23 cellular contexts compared by ENCODE assay signal in genomic region chr12:51004504-51004903, GRCh38. TPM values are rescaled to one million over a fixed set of nuclear protein-coding genes. Genes with fewer than 3 reads are reported as not detected.
A peak's percentile ranks its signal among the peaks of the same experiment; 100 is the strongest.
DNase-seq lines count a peak whose midpoint lies in the region; ATAC-seq and TF ChIP-seq lines count a peak whose summit lies in the region.
"Had no signal": no experiment of that assay in that cellular context is flagged by ENCODE, and none has a peak within 500 bp of the region (broad histone marks: within the 10 kb centered on the region; RNA-seq: fewer than 3 reads in every experiment).

No MANE protein-coding gene starts in this region.

- 88 to 92% methylated on average over 6 of the region's 6 CpGs for WGBS in endodermal cell (ENCODE audit: insufficient coverage in 1 of 2, insufficient read length in 1 of 2), 2 experiments

- no peaks in the 10 kb centered on the region for H3K9me3 ChIP-seq in endodermal cell (ENCODE audit: control insufficient read depth, low read length)
- H3K9me3 ChIP-seq: HAP-1, SK-N-SH had no signal

- H3K36me3 Mint-ChIP-seq in endodermal cell (ENCODE audit: low read depth) (peaks cover 69% of the 10 kb centered on the region), progenitor cell of endocrine pancreas (ENCODE audit: insufficient read depth) (peaks cover 34% of the 10 kb centered on the region)

- no peaks in the 10 kb centered on the region for H3K27me3 Mint-ChIP-seq in endodermal cell (ENCODE audit: insufficient read depth)
- no peaks in the 10 kb centered on the region for H3K27me3 Mint-ChIP-seq in progenitor cell of endocrine pancreas
- H3K27me3 Mint-ChIP-seq: brain, T-helper 17 cell had no signal

- H3K9ac ChIP-seq in endodermal cell (ENCODE audit: extremely low read depth, low read length, poor library complexity, severe bottlenecking): no peak overlapping the region
- H3K9ac ChIP-seq: SK-N-SH had no signal

- H3K4me3 Mint-ChIP-seq in endodermal cell: no peak overlapping the region
- H3K4me3 Mint-ChIP-seq in progenitor cell of endocrine pancreas (ENCODE audit: low read depth): no peak overlapping the region
- H3K4me3 Mint-ChIP-seq: brain, T-helper 17 cell had no signal

- H3K27ac Mint-ChIP-seq in endodermal cell (no peak overlapping the region), progenitor cell of endocrine pancreas (peak overlapping the region; percentile 92)
- H3K27ac Mint-ChIP-seq: T-helper 17 cell had no signal

- DNase-seq in ELF-1 (ENCODE audit: low read depth, low spot score): peak; percentile 19
- peak; percentile 55 for DNase-seq in endodermal cell
- no peak for DNase-seq in progenitor cell of endocrine pancreas (ENCODE audit: low spot score, unreplicated experiment)
- DNase-seq in NCI-H1048 (lab: John Stamatoyannopoulos, UW): no peak
- no peak for DNase-seq in NCI-H2107 treated with DMSO at 0.1 percent for 48 hours (lab: John Stamatoyannopoulos, UW; ENCODE audit: unreplicated experiment)
- DNase-seq: activated CD4-positive, alpha-beta T cell treated with anti-CD3 and anti-CD28 coated beads for 48 hours; cortex of kidney; NCI-H1105; NCI-H2029; NCI-H774; nucleus accumbens; SK-N-SH; small intestine; T-helper 17 cell had no signal

- no peak overlapping the region for H3K4me3 ChIP-seq in endodermal cell (ENCODE audit: low read length)
- H3K4me3 ChIP-seq: GM12878, HAP-1 had no signal

- no peaks in the 10 kb centered on the region for H3K9me3 Mint-ChIP-seq in endodermal cell
- no peaks in the 10 kb centered on the region for H3K9me3 Mint-ChIP-seq in progenitor cell of endocrine pancreas (ENCODE audit: low read depth)
- H3K9me3 Mint-ChIP-seq: brain had no signal

- peaks cover 59% of the 10 kb centered on the region for H3K36me3 ChIP-seq in endodermal cell (ENCODE audit: control insufficient read depth, insufficient read depth, low read length)

- no peaks in the 10 kb centered on the region for H3K4me1 ChIP-seq in endodermal cell (ENCODE audit: control insufficient read depth, insufficient read depth, low read length)

- H3K27me3 ChIP-seq in endodermal cell (ENCODE audit: control insufficient read depth, insufficient read depth, low read length, poor library complexity, severe bottlenecking): no peaks in the 10 kb centered on the region

- H3K4me1 Mint-ChIP-seq in endodermal cell: peaks cover 5% of the 10 kb centered on the region
- H3K4me1 Mint-ChIP-seq in progenitor cell of endocrine pancreas (ENCODE audit: low read depth): peaks cover 16% of the 10 kb centered on the region

- TF ChIP-seq CTCF in VCaP (conservative IDR thresholded peaks at IDR 0.05): no peak
- TF ChIP-seq CTCF in endodermal cell (conservative IDR thresholded peaks at IDR 0.05): no peak
- TF ChIP-seq CTCF in progenitor cell of endocrine pancreas (IDR thresholded peaks at IDR 0.05; ENCODE audit: unreplicated experiment): no peak

- H3K27ac ChIP-seq in VCaP (peak overlapping the region; percentile 58), endodermal cell (ENCODE audit: low read depth, low read length) (peak overlapping the region; percentile 9)
- H3K27ac ChIP-seq: HL-60 had no signal

- ATAC-seq in GM19467 (IDR thresholded peaks at IDR 0.05; ENCODE audit: unreplicated experiment): no peak
- ATAC-seq: GM12878, T-helper 17 cell had no signal

RNA-seq across cellular contexts. Expression of gene SLC11A2, which starts 21.7 kb away (rescaled TPM):
- 10 to 100 TPM; 74.3 to 99.1 TPM for total RNA-seq in endodermal cell
- 49.2 TPM for polyA plus RNA-seq in endodermal cell (2013, experiment 1 of 2)
- 46.2 TPM for polyA plus RNA-seq in endodermal cell (2013, experiment 2 of 2)
- 73.8 and 76.8 TPM in 2 replicates for total RNA-seq in progenitor cell of endocrine pancreas

RNA-seq across cellular contexts. Expression of gene LETMD1, which starts 43.6 kb away (rescaled TPM):
- total RNA-seq in endodermal cell (10 to 100 TPM; 34.8 to 40.2 TPM), progenitor cell of endocrine pancreas (58.0 and 66.4 TPM in 2 replicates)
- 49.7 TPM for polyA plus RNA-seq in endodermal cell (2013, experiment 1 of 2)
- 43.7 TPM for polyA plus RNA-seq in endodermal cell (2013, experiment 2 of 2)

RNA-seq across cellular contexts. Expression of gene HIGD1C, which starts 52.2 kb away (rescaled TPM):
- total RNA-seq in endodermal cell (not detected), progenitor cell of endocrine pancreas (not detected in 2 replicates)
- not detected for polyA plus RNA-seq in endodermal cell (2013, experiment 1 of 2)
- polyA plus RNA-seq in endodermal cell (2013, experiment 2 of 2): not detected
- total RNA-seq: fibroblast of lung, glomerular endothelial cell, GM12878, T-helper 17 cell had no signal
- polyA plus RNA-seq: adipose tissue, fibroblast of lung, GM12878, SK-N-SH, small intestine had no signal

Comparison
In these comparisons a context has a peak if more than half of its experiments do, and no peak if none do; other contexts are left out.
1. DNase-seq: peak in ELF-1 (single experiment) and endodermal cell (single experiment); none in progenitor cell of endocrine pancreas (single experiment), NCI-H1048 (single experiment) and NCI-H2107 treated with DMSO at 0.1 percent for 48 hours (single experiment).